28 cellular contexts compared by ENCODE assay signal in the genomic region with DNA sequence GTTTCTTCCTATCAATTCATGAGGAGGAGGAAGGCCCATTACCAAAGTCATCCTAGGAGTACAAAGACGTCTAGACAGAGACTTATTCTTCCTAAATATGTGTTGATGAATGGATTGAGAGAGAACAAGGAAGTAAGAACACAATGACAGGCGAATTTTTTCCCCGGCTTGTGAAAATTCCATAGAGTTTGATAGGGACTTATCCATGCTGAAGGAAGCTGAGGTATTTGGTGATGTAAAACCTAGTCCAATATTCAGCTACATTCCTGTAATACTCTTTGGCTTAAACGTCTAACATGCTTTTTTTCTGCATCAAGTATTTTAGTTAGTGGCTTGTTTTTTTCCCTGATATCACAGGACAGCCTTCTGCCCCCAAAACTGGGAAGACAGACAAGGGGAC.
"Had no signal": no experiment of that assay in that cellular context is flagged by ENCODE, and none has a peak within 500 bp of the region (broad histone marks: within the 10 kb centered on the region; RNA-seq: fewer than 3 reads in every experiment).

No MANE protein-coding gene starts in this region.

- H3K4me1 ChIP-seq: SJCRH30 had no signal

- H3K9me3 ChIP-seq: SJCRH30 had no signal

- H3K36me3 ChIP-seq: MG63, SJCRH30 had no signal

- ATAC-seq: activated CD8-positive, alpha-beta T cell treated with anti-CD3 and anti-CD28 coated beads for 36 hours; activated T-cell treated with anti-CD3 and anti-CD28 coated beads, Interleukin-2, amount 50 U/mL, for 72 hours; activated T-helper 17 cell treated with anti-CD3 and anti-CD28 coated beads, Interleukin-2, amount 50 U/mL, for 72 hours; Panc1 had no signal

- H3K4me1 Mint-ChIP-seq: activated CD4-positive, alpha-beta T cell treated with anti-CD3 and anti-CD28 coated beads, Interleukin-2, amount 10 ng/mL, durations not matched to agents 24 days and 14 days; activated naive CD8-positive, alpha-beta T cell treated with anti-CD3 and anti-CD28 coated beads for 36 hours; activated T-helper 17 cell treated with anti-CD3 and anti-CD28 coated beads, Interleukin-2, amount 50 U/mL, for 72 hours; brain had no signal

- H3K27me3 ChIP-seq: MG63 had no signal

- H3K4me3 Mint-ChIP-seq: activated CD4-positive, alpha-beta T cell treated with anti-CD3 and anti-CD28 coated beads, Interleukin-2, amount 10 ng/mL, durations not matched to agents 24 days and 14 days; activated CD8-positive, alpha-beta T cell treated with anti-CD3 and anti-CD28 coated beads for 36 hours; activated naive CD8-positive, alpha-beta T cell treated with anti-CD3 and anti-CD28 coated beads for 36 hours; activated T-cell treated with anti-CD3 and anti-CD28 coated beads, Interleukin-2, amount 50 U/mL, for 72 hours; activated T-helper 17 cell treated with anti-CD3 and anti-CD28 coated beads, Interleukin-2, amount 50 U/mL, for 72 hours; brain had no signal

- H3K4me3 ChIP-seq: MG63, SJCRH30, SK-N-MC had no signal

- H3K27ac ChIP-seq: SJCRH30, SK-N-MC had no signal

- DNase-seq: activated CD4-positive, alpha-beta T cell treated with anti-CD3 and anti-CD28 coated beads, Interleukin-2, amount 10 ng/mL, durations not matched to agents 24 days and 14 days; activated CD4-positive, alpha-beta T cell treated with anti-CD3 and anti-CD28 coated beads, Interleukin-2, amount 50 U/mL, for 4 hours; activated CD8-positive, alpha-beta T cell treated with anti-CD3 and anti-CD28 coated beads for 36 hours; activated effector memory CD4-positive, alpha-beta T cell treated with anti-CD3 and anti-CD28 coated beads, Interleukin-2, amount 50 U/mL, for 16 hours; activated naive CD4-positive, alpha-beta T cell; activated naive CD4-positive, alpha-beta T cell treated with anti-CD3 and anti-CD28 coated beads, Interleukin-2, amount 50 U/mL, for 16 hours; activated naive CD8-positive, alpha-beta T cell treated with anti-CD3 and anti-CD28 coated beads for 36 hours; activated T-cell treated with anti-CD3 and anti-CD28 coated beads, Interleukin-2, amount 50 U/mL, for 1 hour; activated T-cell treated with anti-CD3 and anti-CD28 coated beads, Interleukin-2, amount 50 U/mL, for 72 hours; amniotic stem cell; aorta; caudate nucleus; Kasumi-1; MG63; NCI-H1048; NCI-H1105 treated with DMSO at 0.1 percent for 48 hours; NCI-H1436; NCI-H1694; NCI-H1930; NCI-H2081 treated with DMSO at 0.1 percent for 48 hours; NCI-H345; NCI-H524 treated with DMSO at 0.1 percent for 48 hours; SHP77; SJCRH30 had no signal

- H3K27ac Mint-ChIP-seq: activated CD4-positive, alpha-beta T cell treated with anti-CD3 and anti-CD28 coated beads, Interleukin-2, amount 10 ng/mL, durations not matched to agents 24 days and 14 days; activated CD8-positive, alpha-beta T cell treated with anti-CD3 and anti-CD28 coated beads for 36 hours; activated naive CD8-positive, alpha-beta T cell treated with anti-CD3 and anti-CD28 coated beads for 36 hours; activated T-cell treated with anti-CD3 and anti-CD28 coated beads, Interleukin-2, amount 50 U/mL, for 72 hours; activated T-helper 17 cell treated with anti-CD3 and anti-CD28 coated beads, Interleukin-2, amount 50 U/mL, for 72 hours had no signal

- H3K27me3 Mint-ChIP-seq: activated CD4-positive, alpha-beta T cell treated with anti-CD3 and anti-CD28 coated beads, Interleukin-2, amount 10 ng/mL, durations not matched to agents 24 days and 14 days; activated T-helper 17 cell treated with anti-CD3 and anti-CD28 coated beads, Interleukin-2, amount 50 U/mL, for 72 hours; brain had no signal

- H3K36me3 Mint-ChIP-seq: activated naive CD8-positive, alpha-beta T cell treated with anti-CD3 and anti-CD28 coated beads for 36 hours; brain had no signal

- H3K9me3 Mint-ChIP-seq: activated CD4-positive, alpha-beta T cell treated with anti-CD3 and anti-CD28 coated beads, Interleukin-2, amount 10 ng/mL, durations not matched to agents 24 days and 14 days; activated CD8-positive, alpha-beta T cell treated with anti-CD3 and anti-CD28 coated beads for 36 hours; activated naive CD8-positive, alpha-beta T cell treated with anti-CD3 and anti-CD28 coated beads for 36 hours; activated T-cell treated with anti-CD3 and anti-CD28 coated beads, Interleukin-2, amount 50 U/mL, for 72 hours; activated T-helper 17 cell treated with anti-CD3 and anti-CD28 coated beads, Interleukin-2, amount 50 U/mL, for 72 hours had no signal
